Comparison of ENCODE assay signal across 28 cellular contexts in the genomic region with DNA sequence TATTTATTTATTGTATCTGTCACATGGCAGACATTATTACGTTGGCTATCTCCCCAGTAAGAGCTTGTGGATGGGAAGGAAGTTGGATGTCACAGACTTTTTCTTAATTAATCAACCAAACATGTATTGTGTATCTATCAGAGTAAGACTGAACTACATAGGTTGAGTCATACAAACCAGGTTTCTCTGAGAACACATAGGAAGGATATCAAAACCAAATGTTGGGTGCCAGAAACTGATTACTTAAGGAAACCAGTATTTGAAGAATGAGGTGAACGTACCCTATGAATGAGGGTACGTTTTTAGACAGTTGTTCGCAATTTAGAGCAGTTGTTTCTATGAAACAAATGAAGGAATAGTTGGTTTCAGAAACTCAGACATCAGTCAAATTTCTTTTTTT.
"Had no signal": no experiment of that assay in that cellular context is flagged by ENCODE, and none has a peak within 500 bp of the region (broad histone marks: within the 10 kb centered on the region; RNA-seq: fewer than 3 reads in every experiment).

No MANE protein-coding gene starts in this region.

- DNase-seq: natural killer cell; occipital lobe; ovary; posterior cingulate gyrus; psoas muscle; right cardiac atrium; right lobe of liver; sigmoid colon; small intestine; stimulated activated CD4-positive, alpha-beta T cell treated with anti-CD3 and anti-CD28 coated beads, Interleukin-15, amount 100 ng/mL, for 24 hours; stimulated activated CD4-positive, alpha-beta T cell treated with anti-CD3 and anti-CD28 coated beads, Interleukin-2, amount 100 ng/mL, for 24 hours; stimulated activated CD4-positive, alpha-beta T cell treated with anti-CD3 and anti-CD28 coated beads, Interleukin-2, amount 100 ng/mL, for 48 hours; stimulated activated CD4-positive, alpha-beta T cell treated with anti-CD3 and anti-CD28 coated beads, Interleukin-4, amount 100 ng/mL, for 24 hours; stimulated activated naive B cell treated with anti-CD40 and anti-IgM and Interleukin-4, amounts not matched to agents 10 μg/mL and 1 μg/mL and 100 μg/mL, for 72 hours; stimulated activated naive CD4-positive, alpha-beta T cell treated with Interleukin-2 at 50 U/mL for 16 hours; stomach; thyroid gland; trophoblast cell; upper lobe of left lung had no signal

- H3K36me3 ChIP-seq: neural progenitor cell, ovary, right lobe of liver, sigmoid colon, stomach, thoracic aorta, thyroid gland, tibial nerve, upper lobe of left lung, vagina had no signal

- H3K27me3 ChIP-seq: neural progenitor cell, ovary, right lobe of liver, sigmoid colon, stomach, thyroid gland, tibial nerve, upper lobe of left lung, vagina had no signal

- H3K27me3 Mint-ChIP-seq: progenitor cell of endocrine pancreas; stimulated activated naive B cell treated with anti-CD40 and anti-IgM and Interleukin-4, amounts not matched to agents 10 μg/mL and 1 μg/mL and 100 μg/mL, for 72 hours had no signal

- H3K4me2 ChIP-seq: neural progenitor cell had no signal

- H2AFZ ChIP-seq: neural progenitor cell, parathyroid adenoma had no signal

- H3K4me3 Mint-ChIP-seq: natural killer cell; nephron; neural progenitor cell; stimulated activated effector memory CD8-positive, alpha-beta T cell treated with anti-CD3 and anti-CD28 coated beads, Interleukin-12 subunit alpha, Interleukin-12 subunit beta, amount 100 ng/mL, for 72 hours; stimulated activated naive B cell treated with anti-CD40 and anti-IgM and Interleukin-4, amounts not matched to agents 10 μg/mL and 1 μg/mL and 100 μg/mL, for 72 hours; stimulated activated naive CD8-positive, alpha-beta T cell treated with anti-CD3 and anti-CD28 coated beads, Interleukin-15, Interleukin-2, amounts not matched to agents 100 ng/mL and 50 ng/mL, for 24 hours had no signal

- ATAC-seq: natural killer cell; psoas muscle; right cardiac atrium; right lobe of liver; stimulated activated effector memory CD8-positive, alpha-beta T cell treated with anti-CD3 and anti-CD28 coated beads, Interleukin-12 subunit alpha, Interleukin-12 subunit beta, amount 100 ng/mL, for 72 hours; stimulated activated naive B cell treated with anti-CD40 and anti-IgM and Interleukin-4, amounts not matched to agents 10 μg/mL and 1 μg/mL and 100 μg/mL, for 72 hours had no signal

- H3K9me3 Mint-ChIP-seq: nephron; neural progenitor cell; stimulated activated effector memory CD8-positive, alpha-beta T cell treated with anti-CD3 and anti-CD28 coated beads, Interleukin-12 subunit alpha, Interleukin-12 subunit beta, amount 100 ng/mL, for 72 hours; stimulated activated naive CD8-positive, alpha-beta T cell treated with anti-CD3 and anti-CD28 coated beads, Interleukin-15, Interleukin-2, amounts not matched to agents 100 ng/mL and 50 ng/mL, for 24 hours had no signal

- H3K9ac ChIP-seq: neural progenitor cell, parathyroid adenoma had no signal

- H3K4me1 Mint-ChIP-seq: natural killer cell; neural progenitor cell; stimulated activated effector memory CD8-positive, alpha-beta T cell treated with anti-CD3 and anti-CD28 coated beads, Interleukin-12 subunit alpha, Interleukin-12 subunit beta, amount 100 ng/mL, for 72 hours; stimulated activated naive B cell treated with anti-CD40 and anti-IgM and Interleukin-4, amounts not matched to agents 10 μg/mL and 1 μg/mL and 100 μg/mL, for 72 hours had no signal

- H3K27ac ChIP-seq: neural progenitor cell, ovary, parathyroid adenoma, psoas muscle, right lobe of liver, sigmoid colon, stomach, thoracic aorta, thyroid gland, tibial nerve, upper lobe of left lung, vagina had no signal

- H3K9me3 ChIP-seq: ovary, psoas muscle, right lobe of liver, sigmoid colon, stomach, thoracic aorta, thyroid gland, tibial nerve, upper lobe of left lung, vagina had no signal

- H3K79me2 ChIP-seq: parathyroid adenoma had no signal

- H3K4me1 ChIP-seq: neural progenitor cell, parathyroid adenoma, psoas muscle, right lobe of liver, sigmoid colon, stomach, thyroid gland, tibial nerve, upper lobe of left lung had no signal

- H3K36me3 Mint-ChIP-seq: natural killer cell; neural progenitor cell; stimulated activated effector memory CD8-positive, alpha-beta T cell treated with anti-CD3 and anti-CD28 coated beads, Interleukin-12 subunit alpha, Interleukin-12 subunit beta, amount 100 ng/mL, for 72 hours; stimulated activated naive B cell treated with anti-CD40 and anti-IgM and Interleukin-4, amounts not matched to agents 10 μg/mL and 1 μg/mL and 100 μg/mL, for 72 hours had no signal

- H3K27ac Mint-ChIP-seq: natural killer cell; nephron; neural progenitor cell; progenitor cell of endocrine pancreas; stimulated activated effector memory CD8-positive, alpha-beta T cell treated with anti-CD3 and anti-CD28 coated beads, Interleukin-12 subunit alpha, Interleukin-12 subunit beta, amount 100 ng/mL, for 72 hours; stimulated activated naive B cell treated with anti-CD40 and anti-IgM and Interleukin-4, amounts not matched to agents 10 μg/mL and 1 μg/mL and 100 μg/mL, for 72 hours; stimulated activated naive CD8-positive, alpha-beta T cell treated with anti-CD3 and anti-CD28 coated beads, Interleukin-15, Interleukin-2, amounts not matched to agents 100 ng/mL and 50 ng/mL, for 24 hours had no signal

- H3K4me3 ChIP-seq: neural progenitor cell, ovary, psoas muscle, right lobe of liver, sigmoid colon, stomach, thoracic aorta, thyroid gland, tibial nerve, upper lobe of left lung, vagina had no signal
